ENCODE assay signal across 1 cellular context in the genomic region with DNA sequence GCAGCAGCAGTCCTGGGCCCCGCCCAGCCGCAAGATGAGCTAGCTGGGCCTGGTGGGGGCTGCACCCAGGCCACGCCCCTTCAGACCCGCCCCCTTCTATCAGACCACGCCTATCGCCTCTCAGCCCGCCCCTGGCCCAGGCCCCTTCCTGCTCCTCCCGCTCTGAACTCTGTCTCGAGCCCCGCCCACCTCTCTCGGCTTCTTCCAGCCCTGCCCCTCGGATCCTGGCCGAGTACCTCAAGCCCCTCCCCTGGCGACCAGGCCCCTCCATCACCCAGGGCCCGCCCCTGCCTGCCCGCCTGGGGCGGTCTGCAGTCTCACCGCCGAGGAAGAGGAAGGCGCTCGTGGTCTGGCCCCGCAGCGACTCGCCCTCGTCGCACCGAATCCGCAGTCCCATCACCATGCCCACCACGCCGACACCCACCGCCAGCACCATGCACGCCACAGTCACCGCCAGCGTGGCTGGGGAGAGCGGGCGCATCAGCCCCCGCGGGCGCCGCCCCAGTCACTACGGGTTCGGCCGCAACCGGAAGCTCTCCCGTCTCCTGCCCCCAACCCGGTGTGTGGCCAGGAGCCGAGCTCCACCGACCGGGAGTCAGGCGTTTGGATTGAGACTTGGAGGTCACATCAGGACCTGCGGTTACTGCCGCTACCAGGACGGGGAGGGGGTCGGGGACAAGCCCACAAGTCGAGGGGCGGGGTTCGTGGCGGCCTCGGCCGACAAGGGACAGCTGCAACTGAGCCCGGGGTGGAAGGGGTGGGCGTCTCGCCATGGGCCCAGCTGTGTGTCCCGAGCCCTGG.
TF ChIP-seq lines count a peak whose summit lies in the region.

No MANE protein-coding gene starts in this region.

TF ChIP-seq in HepG2, 621 proteins besides CTCF, POLR2A, EP300 and RAD21 (continued from another document and continues in another):
- no peak for TF ChIP-seq ETS1 (CRISPR knock-in tag; IDR thresholded peaks at IDR 0.05)
- peak; percentile 64; the same call in 1 of the 2 replicates for TF ChIP-seq REPIN1 (CRISPR knock-in tag; IDR thresholded peaks at IDR 0.05; ENCODE audit: borderline replicate concordance, low read depth)
- no peak for TF ChIP-seq ZNF333 (CRISPR knock-in tag; IDR thresholded peaks at IDR 0.05; ENCODE audit: borderline replicate concordance)
- 0 out of 2 replicates have a peak, but pooled peaks have one; percentile 63 for TF ChIP-seq ARNTL (CRISPR knock-in tag; IDR thresholded peaks at IDR 0.05)
- no peak for TF ChIP-seq NR0B2 (CRISPR knock-in tag; IDR thresholded peaks at IDR 0.05)
- TF ChIP-seq ZNF597 (CRISPR knock-in tag; IDR thresholded peaks at IDR 0.05): no peak
- peak; percentile 68; the same call in 1 of the 2 replicates for TF ChIP-seq ZNF329 (CRISPR knock-in tag; IDR thresholded peaks at IDR 0.05; ENCODE audit: low read depth)
- 0 out of 2 replicates have a peak, but pooled peaks have one; percentile 37 for TF ChIP-seq PRDM10 (CRISPR knock-in tag; IDR thresholded peaks at IDR 0.05; ENCODE audit: low read depth)
- TF ChIP-seq AHR (CRISPR knock-in tag; IDR thresholded peaks at IDR 0.05): 0 out of 2 replicates have a peak, but pooled peaks have one; percentile 9
- TF ChIP-seq, protein P1, sequence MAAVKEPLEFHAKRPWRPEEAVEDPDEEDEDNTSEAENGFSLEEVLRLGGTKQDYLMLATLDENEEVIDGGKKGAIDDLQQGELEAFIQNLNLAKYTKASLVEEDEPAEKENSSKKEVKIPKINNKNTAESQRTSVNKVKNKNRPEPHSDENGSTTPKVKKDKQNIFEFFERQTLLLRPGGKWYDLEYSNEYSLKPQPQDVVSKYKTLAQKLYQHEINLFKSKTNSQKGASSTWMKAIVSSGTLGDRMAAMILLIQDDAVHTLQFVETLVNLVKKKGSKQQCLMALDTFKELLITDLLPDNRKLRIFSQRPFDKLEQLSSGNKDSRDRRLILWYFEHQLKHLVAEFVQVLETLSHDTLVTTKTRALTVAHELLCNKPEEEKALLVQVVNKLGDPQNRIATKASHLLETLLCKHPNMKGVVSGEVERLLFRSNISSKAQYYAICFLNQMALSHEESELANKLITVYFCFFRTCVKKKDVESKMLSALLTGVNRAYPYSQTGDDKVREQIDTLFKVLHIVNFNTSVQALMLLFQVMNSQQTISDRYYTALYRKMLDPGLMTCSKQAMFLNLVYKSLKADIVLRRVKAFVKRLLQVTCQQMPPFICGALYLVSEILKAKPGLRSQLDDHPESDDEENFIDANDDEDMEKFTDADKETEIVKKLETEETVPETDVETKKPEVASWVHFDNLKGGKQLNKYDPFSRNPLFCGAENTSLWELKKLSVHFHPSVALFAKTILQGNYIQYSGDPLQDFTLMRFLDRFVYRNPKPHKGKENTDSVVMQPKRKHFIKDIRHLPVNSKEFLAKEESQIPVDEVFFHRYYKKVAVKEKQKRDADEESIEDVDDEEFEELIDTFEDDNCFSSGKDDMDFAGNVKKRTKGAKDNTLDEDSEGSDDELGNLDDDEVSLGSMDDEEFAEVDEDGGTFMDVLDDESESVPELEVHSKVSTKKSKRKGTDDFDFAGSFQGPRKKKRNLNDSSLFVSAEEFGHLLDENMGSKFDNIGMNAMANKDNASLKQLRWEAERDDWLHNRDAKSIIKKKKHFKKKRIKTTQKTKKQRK (IDR thresholded peaks at IDR 0.05; ENCODE audit: low read length): no peak
- no peak for TF ChIP-seq EHMT2 (IDR thresholded peaks at IDR 0.05; ENCODE audit: borderline replicate concordance, low read depth, low read length)
- TF ChIP-seq RNF2 (conservative IDR thresholded peaks at IDR 0.05; ENCODE audit: low read depth): peak; percentile 51; the same call in 1 of the 2 replicates
- TF ChIP-seq ZNF18 (CRISPR knock-in tag; IDR thresholded peaks at IDR 0.05; ENCODE audit: insufficient replicate concordance): peak; percentile 73
- peak in 1 of 2 experiments; percentile 53; a peak in 2 of 4 replicates for TF ChIP-seq KLF16 (CRISPR knock-in tag; IDR thresholded peaks at IDR 0.05)
- no peak for TF ChIP-seq ZFP41 (CRISPR knock-in tag; IDR thresholded peaks at IDR 0.05; ENCODE audit: borderline replicate concordance)
- peak; percentile 99 for TF ChIP-seq RBFOX2 (IDR thresholded peaks at IDR 0.05; ENCODE audit: low read depth, low read length)
- no peak for TF ChIP-seq AHDC1 (CRISPR knock-in tag; IDR thresholded peaks at IDR 0.05; ENCODE audit: borderline replicate concordance)
- TF ChIP-seq, protein P2, sequence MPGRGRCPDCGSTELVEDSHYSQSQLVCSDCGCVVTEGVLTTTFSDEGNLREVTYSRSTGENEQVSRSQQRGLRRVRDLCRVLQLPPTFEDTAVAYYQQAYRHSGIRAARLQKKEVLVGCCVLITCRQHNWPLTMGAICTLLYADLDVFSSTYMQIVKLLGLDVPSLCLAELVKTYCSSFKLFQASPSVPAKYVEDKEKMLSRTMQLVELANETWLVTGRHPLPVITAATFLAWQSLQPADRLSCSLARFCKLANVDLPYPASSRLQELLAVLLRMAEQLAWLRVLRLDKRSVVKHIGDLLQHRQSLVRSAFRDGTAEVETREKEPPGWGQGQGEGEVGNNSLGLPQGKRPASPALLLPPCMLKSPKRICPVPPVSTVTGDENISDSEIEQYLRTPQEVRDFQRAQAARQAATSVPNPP (CRISPR knock-in tag; IDR thresholded peaks at IDR 0.05): peak; percentile 39; the same call in 1 of the 2 replicates
- TF ChIP-seq ZNF468 (CRISPR knock-in tag; IDR thresholded peaks at IDR 0.05): 0 out of 2 replicates have a peak, but pooled peaks have one; percentile 68
- no peak for TF ChIP-seq HNRNPK (IDR thresholded peaks at IDR 0.05; ENCODE audit: low read depth, low read length, poor library complexity, severe bottlenecking)
- TF ChIP-seq POLR2AphosphoS2 (IDR thresholded peaks at IDR 0.05; ENCODE audit: low read depth, low read length): no peak
- TF ChIP-seq GRHL1 (CRISPR knock-in tag; conservative IDR thresholded peaks at IDR 0.05): no peak
- peak; percentile 57; the same call in 1 of the 2 replicates for TF ChIP-seq GLI4 (CRISPR knock-in tag; IDR thresholded peaks at IDR 0.05; ENCODE audit: borderline replicate concordance)
- no peak for TF ChIP-seq EZH2 (conservative IDR thresholded peaks at IDR 0.05; ENCODE audit: low read depth, low read length)
- no peak for TF ChIP-seq LCORL (IDR thresholded peaks at IDR 0.05)
- TF ChIP-seq LCORL (CRISPR knock-in tag; IDR thresholded peaks at IDR 0.05): peak; percentile 46; the same call in 1 of the 2 replicates
- peak; percentile 52; the same call in 1 of the 2 replicates for TF ChIP-seq GATAD2A (CRISPR knock-in tag; IDR thresholded peaks at IDR 0.05)
- TF ChIP-seq SOX6 (IDR thresholded peaks at IDR 0.05): no peak
- TF ChIP-seq SOX6 (CRISPR knock-in tag; IDR thresholded peaks at IDR 0.05): peak; percentile 72
- TF ChIP-seq ZNF326 (CRISPR knock-in tag; IDR thresholded peaks at IDR 0.05; ENCODE audit: borderline replicate concordance): no peak
